ENCODE assay signal across 8 cellular contexts in the genomic region with DNA sequence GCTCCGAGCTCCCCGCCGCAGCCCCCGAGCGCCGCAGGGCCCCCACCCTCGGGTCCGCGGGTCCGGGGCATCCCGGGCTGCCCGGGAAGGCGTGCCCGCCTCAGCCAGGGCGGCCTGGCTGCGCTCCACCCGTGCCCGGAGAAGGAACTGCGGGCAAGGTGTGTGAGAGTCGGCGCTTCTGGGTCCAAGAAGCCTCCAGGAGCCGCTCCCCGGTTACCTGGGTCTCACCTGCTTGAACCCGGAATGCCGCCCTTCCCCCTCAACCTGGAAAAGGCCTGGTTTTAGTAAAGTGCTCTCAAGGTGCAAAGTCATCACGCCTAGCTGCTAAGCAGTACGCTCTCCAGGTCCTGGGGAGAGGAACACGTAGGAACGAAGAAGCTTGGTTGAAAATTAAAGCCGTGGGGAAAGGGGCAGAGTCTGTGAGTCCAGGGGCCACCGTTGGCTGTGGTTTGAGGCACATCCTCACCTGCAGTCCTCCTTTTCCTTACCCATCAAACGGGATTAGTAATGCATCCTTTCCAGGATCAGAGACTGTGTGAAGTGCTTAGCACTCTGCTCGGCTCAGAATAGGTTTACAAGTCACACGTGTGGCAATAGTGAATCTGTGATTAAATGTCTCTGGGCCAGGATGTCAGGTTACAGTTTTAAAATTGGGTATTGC. TPM values are rescaled to one million over a fixed set of nuclear protein-coding genes. Genes with fewer than 3 reads are reported as not detected.
DNase-seq lines count a peak whose midpoint lies in the region; ATAC-seq and TF ChIP-seq lines count a peak whose summit lies in the region.

No MANE protein-coding gene starts in this region.

- H3K9me3 ChIP-seq in mucosa of rectum (ENCODE audit: control insufficient read depth in 2 of 2, low read length in 2 of 2), result no peaks in the 10 kb centered on the region

- H3K9ac ChIP-seq in mucosa of rectum (ENCODE audit: low read depth in 1 of 2, low read length in 2 of 2), result peak overlapping the region; percentile 74 to 96

- peak overlapping the region; percentile 70 to 79 for H3K4me3 ChIP-seq in mucosa of rectum (ENCODE audit: low read length in 2 of 2)

- ATAC-seq in HG02970 (IDR thresholded peaks at IDR 0.05; ENCODE audit: low FRiP score, unreplicated experiment) (no peak), GM18519 (IDR thresholded peaks at IDR 0.05; ENCODE audit: low FRiP score, unreplicated experiment) (no peak)

- peak overlapping the region; percentile 73 for H3K27ac ChIP-seq in 22Rv1
- H3K27ac ChIP-seq in mucosa of rectum (ENCODE audit: low read depth in 2 of 2, low read length in 2 of 2), result peak overlapping the region; percentile 90 to 98

- H3K36me3 ChIP-seq in mucosa of rectum (ENCODE audit: control insufficient read depth in 2 of 2, insufficient read depth in 2 of 2, low read length in 2 of 2), result no peaks in the 10 kb centered on the region

- H3K27me3 ChIP-seq in mucosa of rectum (ENCODE audit: control insufficient read depth in 2 of 2, insufficient read depth in 2 of 2, low read length in 2 of 2), result peaks cover 0 to 3% of the 10 kb centered on the region in 2 donors

- DNase-seq in ELR (ENCODE audit: low read depth), result peak; percentile 55
- DNase-seq in NCI-H82 (lab: John Stamatoyannopoulos, UW), result peak; percentile 82
- DNase-seq in dermis blood vessel endothelial cell, result peak; percentile 47
- DNase-seq in T-helper 9 cell, result no peak

- no peak for TF ChIP-seq CTCF in 22Rv1 (IDR thresholded peaks at IDR 0.05)

- H3K4me1 ChIP-seq in mucosa of rectum (ENCODE audit: control insufficient read depth in 2 of 2, insufficient read depth in 2 of 2, low read length in 2 of 2), result peaks cover 35 to 48% of the 10 kb centered on the region in 2 donors

RNA-seq across cellular contexts. Expression of a gene that starts 1.2 kb away (rescaled TPM):
- total RNA-seq in dermis blood vessel endothelial cell, result 58.0 and 59.6 TPM in 2 replicates
